Comparison of ENCODE assay signal across 26 cellular contexts in genomic region chr5:142876817-142877216, GRCh38.
"Had no signal": no experiment of that assay in that cellular context is flagged by ENCODE, and none has a peak within 500 bp of the region (broad histone marks: within the 10 kb centered on the region; RNA-seq: fewer than 3 reads in every experiment).

No MANE protein-coding gene starts in this region.

- H3K4me3 ChIP-seq: adrenal gland, breast epithelium, SK-N-MC had no signal

- H3K9me3 Mint-ChIP-seq: activated CD4-positive, alpha-beta memory T cell treated with anti-CD3 and anti-CD28 coated beads, Interleukin-2, amount 10 ng/mL, durations not matched to agents 7 days and 5 days; activated naive CD4-positive, alpha-beta T cell treated with anti-CD3 and anti-CD28 coated beads, Interleukin-2, amount 10 ng/mL, durations not matched to agents 7 days and 5 days; activated naive CD8-positive, alpha-beta T cell treated with anti-CD3 and anti-CD28 coated beads, Interleukin-2, amount 10 ng/mL, durations not matched to agents 7 days and 5 days; activated T-cell treated with anti-CD3 and anti-CD28 coated beads, Interleukin-2, amount 50 U/mL, for 72 hours; activated T-helper 2 cell treated with anti-CD3 and anti-CD28 coated beads, Interferon-gamma antibody, Interleukin-2, Interleukin-4, amounts not matched to agents 10 μg/mL and 5 μg/mL and 100 μg/mL, durations not matched to agents 14 hours and 24 hours and 36 hours; T-cell had no signal

- H3K36me3 Mint-ChIP-seq: activated naive CD4-positive, alpha-beta T cell treated with anti-CD3 and anti-CD28 coated beads, Interleukin-2, amount 10 ng/mL, durations not matched to agents 7 days and 5 days; activated naive CD8-positive, alpha-beta T cell treated with anti-CD3 and anti-CD28 coated beads, Interleukin-2, amount 10 ng/mL, durations not matched to agents 7 days and 5 days had no signal

- H3K9me3 ChIP-seq: adrenal gland, breast epithelium had no signal

- H3K36me3 ChIP-seq: adrenal gland, breast epithelium, WERI-Rb-1 had no signal

- H3K27me3 Mint-ChIP-seq: activated CD4-positive, alpha-beta memory T cell treated with anti-CD3 and anti-CD28 coated beads, Interleukin-2, amount 10 ng/mL, durations not matched to agents 7 days and 5 days; activated CD4-positive, alpha-beta T cell treated with anti-CD3 and anti-CD28 coated beads for 36 hours; activated naive CD4-positive, alpha-beta T cell treated with anti-CD3 and anti-CD28 coated beads, Interleukin-2, amount 10 ng/mL, durations not matched to agents 7 days and 5 days; activated naive CD8-positive, alpha-beta T cell treated with anti-CD3 and anti-CD28 coated beads, Interleukin-2, amount 10 ng/mL, durations not matched to agents 7 days and 5 days; T-cell had no signal

- ATAC-seq: activated CD4-positive, alpha-beta T cell treated with anti-CD3 and anti-CD28 coated beads for 36 hours; activated T-cell treated with anti-CD3 and anti-CD28 coated beads, Interleukin-2, amount 50 U/mL, for 72 hours; T-cell had no signal

- H3K27me3 ChIP-seq: adrenal gland, breast epithelium had no signal

- DNase-seq: activated CD4-positive, alpha-beta memory T cell treated with anti-CD3 and anti-CD28 coated beads, Interleukin-2, amount 10 ng/mL, durations not matched to agents 7 days and 5 days; activated CD4-positive, alpha-beta T cell treated with anti-CD3 and anti-CD28 coated beads for 36 hours; activated CD4-positive, alpha-beta T cell treated with anti-CD3 and anti-CD28 coated beads, Interleukin-2, amount 50 U/mL, for 1 hour; activated gamma-delta T cell treated with Interleukin-2 at 50 U/mL for 16 hours; activated naive CD4-positive, alpha-beta T cell treated with anti-CD3 and anti-CD28 coated beads, Interleukin-2, amount 10 ng/mL, durations not matched to agents 7 days and 5 days; activated naive CD8-positive, alpha-beta T cell treated with anti-CD3 and anti-CD28 coated beads, Interleukin-2, amount 10 ng/mL, durations not matched to agents 7 days and 5 days; activated T-cell treated with anti-CD3 and anti-CD28 coated beads, Interleukin-2, amount 50 U/mL, for 72 hours; adrenal gland; anterior cingulate cortex; MM.1S; NCI-H1092; NCI-H1417; NCI-H1930; NCI-H2107; NCI-H2171 treated with DMSO at 0.1 percent for 48 hours; NCI-H226; NCI-H510A; NCI-H526 treated with DMSO at 0.1 percent for 48 hours; NCI-H82; SIG-M5; T-cell; T-helper 2 cell; WERI-Rb-1 had no signal

- H3K27ac ChIP-seq: adrenal gland, breast epithelium, SK-N-MC, WERI-Rb-1 had no signal

- H3K27ac Mint-ChIP-seq: activated CD4-positive, alpha-beta memory T cell treated with anti-CD3 and anti-CD28 coated beads, Interleukin-2, amount 10 ng/mL, durations not matched to agents 7 days and 5 days; activated CD4-positive, alpha-beta T cell treated with anti-CD3 and anti-CD28 coated beads for 36 hours; activated naive CD4-positive, alpha-beta T cell treated with anti-CD3 and anti-CD28 coated beads, Interleukin-2, amount 10 ng/mL, durations not matched to agents 7 days and 5 days; activated naive CD8-positive, alpha-beta T cell treated with anti-CD3 and anti-CD28 coated beads, Interleukin-2, amount 10 ng/mL, durations not matched to agents 7 days and 5 days; activated T-cell treated with anti-CD3 and anti-CD28 coated beads, Interleukin-2, amount 50 U/mL, for 72 hours; activated T-helper 2 cell treated with anti-CD3 and anti-CD28 coated beads, Interferon-gamma antibody, Interleukin-2, Interleukin-4, amounts not matched to agents 10 μg/mL and 5 μg/mL and 100 μg/mL, durations not matched to agents 14 hours and 24 hours and 36 hours; T-cell had no signal

- H3K4me1 Mint-ChIP-seq: activated CD4-positive, alpha-beta T cell treated with anti-CD3 and anti-CD28 coated beads for 36 hours; activated naive CD4-positive, alpha-beta T cell treated with anti-CD3 and anti-CD28 coated beads, Interleukin-2, amount 10 ng/mL, durations not matched to agents 7 days and 5 days; activated naive CD8-positive, alpha-beta T cell treated with anti-CD3 and anti-CD28 coated beads, Interleukin-2, amount 10 ng/mL, durations not matched to agents 7 days and 5 days had no signal

- H3K4me3 Mint-ChIP-seq: activated CD4-positive, alpha-beta memory T cell treated with anti-CD3 and anti-CD28 coated beads, Interleukin-2, amount 10 ng/mL, durations not matched to agents 7 days and 5 days; activated CD4-positive, alpha-beta T cell treated with anti-CD3 and anti-CD28 coated beads for 36 hours; activated naive CD4-positive, alpha-beta T cell treated with anti-CD3 and anti-CD28 coated beads, Interleukin-2, amount 10 ng/mL, durations not matched to agents 7 days and 5 days; activated naive CD8-positive, alpha-beta T cell treated with anti-CD3 and anti-CD28 coated beads, Interleukin-2, amount 10 ng/mL, durations not matched to agents 7 days and 5 days; activated T-cell treated with anti-CD3 and anti-CD28 coated beads, Interleukin-2, amount 50 U/mL, for 72 hours; T-cell had no signal
